22 cellular contexts compared by ENCODE assay signal in the genomic region with DNA sequence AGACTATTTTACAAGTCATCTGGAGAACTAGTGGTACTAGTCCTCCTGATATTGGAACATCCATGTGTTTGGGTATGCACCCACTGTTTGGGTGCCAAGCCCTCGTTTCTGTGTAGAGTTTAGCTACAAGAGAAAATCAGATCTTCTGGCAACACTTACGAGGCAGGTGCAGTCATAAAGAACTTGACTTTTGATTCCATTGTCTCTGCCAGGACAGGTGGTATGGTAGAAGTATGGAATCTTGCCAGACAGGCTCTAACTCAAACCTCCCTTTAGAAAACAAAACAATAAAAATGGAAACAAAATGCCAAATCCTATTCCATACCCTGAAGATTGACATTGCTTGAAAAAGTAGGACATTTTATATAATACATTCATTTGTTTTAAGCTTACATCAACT. TPM values are rescaled to one million over a fixed set of nuclear protein-coding genes. Genes with fewer than 3 reads are reported as not detected.
DNase-seq lines count a peak whose midpoint lies in the region; ATAC-seq and TF ChIP-seq lines count a peak whose summit lies in the region.
"Had no signal": no experiment of that assay in that cellular context is flagged by ENCODE, and none has a peak within 500 bp of the region (broad histone marks: within the 10 kb centered on the region; RNA-seq: fewer than 3 reads in every experiment).

No MANE protein-coding gene starts in this region.

- H3K27ac ChIP-seq in mucosa of rectum (ENCODE audit: low read depth in 2 of 2, low read length in 2 of 2), result peak overlapping the region; percentile 38 to 45
- H3K27ac ChIP-seq: heart left ventricle had no signal

- H3K27me3 ChIP-seq in mucosa of rectum (ENCODE audit: control insufficient read depth in 2 of 2, insufficient read depth in 2 of 2, low read length in 2 of 2), result no peaks in the 10 kb centered on the region

- in situ Hi-C loops in G401 (cut with HindIII; ENCODE audit: low sequenced_read_pairs), result no loop called here

- peak; percentile 62 for DNase-seq in G401 (ENCODE audit: low spot score)
- peak; percentile 70 for DNase-seq in NCI-H2107 treated with DMSO at 0.1 percent for 48 hours (lab: John Stamatoyannopoulos, UW; ENCODE audit: unreplicated experiment)
- DNase-seq in activated naive CD8-positive, alpha-beta T cell treated with anti-CD3 and anti-CD28 coated beads for 36 hours, result no peak
- no peak for DNase-seq in HEK293T (ENCODE audit: extremely low spot score)
- DNase-seq in RKO (ENCODE audit: low spot score), result no peak
- DNase-seq in HCEC 1CT, result no peak
- DNase-seq: activated effector memory CD4-positive, alpha-beta T cell treated with Interleukin-2 at 50 U/mL for 16 hours; Caco-2; effector memory CD4-positive, alpha-beta T cell; heart left ventricle; Kasumi-1; naive thymus-derived CD4-positive, alpha-beta T cell; NCI-H1436 treated with DMSO at 0.1 percent for 48 hours; NCI-H526; right cardiac atrium had no signal

- H3K9me3 ChIP-seq in mucosa of rectum (ENCODE audit: control insufficient read depth in 2 of 2, low read length in 2 of 2), result no peaks in the 10 kb centered on the region
- H3K9me3 ChIP-seq: Caco-2, HAP-1, heart left ventricle had no signal

- H3K27ac Mint-ChIP-seq in activated naive CD8-positive, alpha-beta T cell treated with anti-CD3 and anti-CD28 coated beads for 36 hours, result peak overlapping the region; percentile 9
- H3K27ac Mint-ChIP-seq: activated CD4-positive, alpha-beta T cell treated with anti-CD3 and anti-CD28 coated beads for 36 hours; naive thymus-derived CD4-positive, alpha-beta T cell had no signal

- H3K9me3 Mint-ChIP-seq in activated naive CD8-positive, alpha-beta T cell treated with anti-CD3 and anti-CD28 coated beads for 36 hours, result no peaks in the 10 kb centered on the region
- H3K9me3 Mint-ChIP-seq: naive thymus-derived CD4-positive, alpha-beta T cell; stimulated activated naive CD8-positive, alpha-beta T cell treated with anti-CD3 and anti-CD28 coated beads, Interleukin-15, Interleukin-2, amounts not matched to agents 100 ng/mL and 50 ng/mL, for 24 hours had no signal

- no peaks in the 10 kb centered on the region for H3K27me3 Mint-ChIP-seq in activated naive CD8-positive, alpha-beta T cell treated with anti-CD3 and anti-CD28 coated beads for 36 hours
- H3K27me3 Mint-ChIP-seq: activated CD4-positive, alpha-beta T cell treated with anti-CD3 and anti-CD28 coated beads for 36 hours; stimulated activated naive CD8-positive, alpha-beta T cell treated with anti-CD3 and anti-CD28 coated beads, Interleukin-15, Interleukin-2, amounts not matched to agents 100 ng/mL and 50 ng/mL, for 24 hours had no signal

- H3K4me3 Mint-ChIP-seq in activated naive CD8-positive, alpha-beta T cell treated with anti-CD3 and anti-CD28 coated beads for 36 hours, result no peak overlapping the region
- H3K4me3 Mint-ChIP-seq: activated CD4-positive, alpha-beta T cell treated with anti-CD3 and anti-CD28 coated beads for 36 hours had no signal

- CTCF ChIA-PET in HEK293T (lab: Yijun Ruan, JAX), result no interaction called here

- no peak overlapping the region for H3K9ac ChIP-seq in mucosa of rectum (ENCODE audit: low read depth in 1 of 2, low read length in 2 of 2)

- peaks cover 15% of the 10 kb centered on the region for H3K4me1 Mint-ChIP-seq in activated naive CD8-positive, alpha-beta T cell treated with anti-CD3 and anti-CD28 coated beads for 36 hours

- no peak overlapping the region for H3K4me3 ChIP-seq in mucosa of rectum (ENCODE audit: low read length in 2 of 2)
- H3K4me3 ChIP-seq: HAP-1, heart left ventricle had no signal

- POLR2A ChIA-PET in HEK293T (lab: Yijun Ruan, JAX), result interaction anchor here (1.9 kb wide), 1 partner anchor 49 kb away, joined by 6 read pairs; the partner anchor contains the start of gene SUPT4H1

- H3K36me3 Mint-ChIP-seq in activated naive CD8-positive, alpha-beta T cell treated with anti-CD3 and anti-CD28 coated beads for 36 hours, result peaks cover 2% of the 10 kb centered on the region

- H3K4me1 ChIP-seq in mucosa of rectum (ENCODE audit: control insufficient read depth in 2 of 2, insufficient read depth in 2 of 2, low read length in 2 of 2), result peaks cover 9 to 40% of the 10 kb centered on the region in 2 donors
- H3K4me1 ChIP-seq: heart left ventricle had no signal

- no peaks in the 10 kb centered on the region for H3K36me3 ChIP-seq in mucosa of rectum (ENCODE audit: control insufficient read depth in 2 of 2, insufficient read depth in 2 of 2, low read length in 2 of 2)
- H3K36me3 ChIP-seq: HAP-1, heart left ventricle had no signal

- ATAC-seq in GM21381 (IDR thresholded peaks at IDR 0.05; ENCODE audit: unreplicated experiment), result no peak
- ATAC-seq: heart left ventricle; naive thymus-derived CD4-positive, alpha-beta T cell; Panc1; right cardiac atrium had no signal

TF ChIP-seq in HEK293T, 16 proteins besides CTCF, POLR2A, EP300 and RAD21:
- TF ChIP-seq ZNF384 (IDR thresholded peaks at IDR 0.05), result no peak
- TF ChIP-seq BHLHE40 (IDR thresholded peaks at IDR 0.05; ENCODE audit: borderline replicate concordance), result no peak
- TF ChIP-seq NFRKB (IDR thresholded peaks at IDR 0.05), result no peak
- TF ChIP-seq FOXK2 (IDR thresholded peaks at IDR 0.05), result no peak
- no peak for TF ChIP-seq LEF1 (IDR thresholded peaks at IDR 0.05; ENCODE audit: borderline replicate concordance)
- TF ChIP-seq, protein P1, sequence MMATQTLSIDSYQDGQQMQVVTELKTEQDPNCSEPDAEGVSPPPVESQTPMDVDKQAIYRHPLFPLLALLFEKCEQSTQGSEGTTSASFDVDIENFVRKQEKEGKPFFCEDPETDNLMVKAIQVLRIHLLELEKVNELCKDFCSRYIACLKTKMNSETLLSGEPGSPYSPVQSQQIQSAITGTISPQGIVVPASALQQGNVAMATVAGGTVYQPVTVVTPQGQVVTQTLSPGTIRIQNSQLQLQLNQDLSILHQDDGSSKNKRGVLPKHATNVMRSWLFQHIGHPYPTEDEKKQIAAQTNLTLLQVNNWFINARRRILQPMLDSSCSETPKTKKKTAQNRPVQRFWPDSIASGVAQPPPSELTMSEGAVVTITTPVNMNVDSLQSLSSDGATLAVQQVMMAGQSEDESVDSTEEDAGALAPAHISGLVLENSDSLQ (IDR thresholded peaks at IDR 0.05), result no peak
- TF ChIP-seq FOXA1 (IDR thresholded peaks at IDR 0.05), result no peak
- no peak for TF ChIP-seq ARNT (IDR thresholded peaks at IDR 0.05)
- no peak for TF ChIP-seq FOXM1 (IDR thresholded peaks at IDR 0.05; ENCODE audit: borderline replicate concordance)
- no peak for TF ChIP-seq L3MBTL2 (conservative IDR thresholded peaks at IDR 0.05)
- no peak for TF ChIP-seq ELF4 (IDR thresholded peaks at IDR 0.05)
- no peak for TF ChIP-seq SP1 (IDR thresholded peaks at IDR 0.05)
- TF ChIP-seq CTBP1 (IDR thresholded peaks at IDR 0.05; ENCODE audit: borderline replicate concordance), result no peak
- TF ChIP-seq HDGF (IDR thresholded peaks at IDR 0.05; ENCODE audit: borderline replicate concordance), result no peak
- TF ChIP-seq TARDBP (IDR thresholded peaks at IDR 0.05), result no peak
- TF ChIP-seq SUZ12 (IDR thresholded peaks at IDR 0.05), result no peak

RNA-seq across cellular contexts. Expression of gene RNF43, which starts 16.0 kb away (rescaled TPM):
- not detected in 2 replicates for total RNA-seq in G401 (2014; rRNA removed; shearing (Covaris generic))
- under 1 TPM; 0.41 to 0.48 TPM for total RNA-seq in activated naive CD8-positive, alpha-beta T cell treated with anti-CD3 and anti-CD28 coated beads for 36 hours
- total RNA-seq: osteocyte had no signal

RNA-seq across cellular contexts. Expression of gene SUPT4H1, which starts 49.3 kb away (rescaled TPM):
- total RNA-seq in G401 (2014; rRNA removed; shearing (Covaris generic)), result 58.7 and 73.6 TPM in 2 replicates
- 100 to 1,000 TPM; 136 to 139 TPM for total RNA-seq in activated naive CD8-positive, alpha-beta T cell treated with anti-CD3 and anti-CD28 coated beads for 36 hours

Comparison
In these comparisons a context has a peak if more than half of its experiments do, and no peak if none do; other contexts are left out.
1. DNase-seq: peak in G401 (single experiment) and NCI-H2107 treated with DMSO at 0.1 percent for 48 hours (single experiment); none in activated naive CD8-positive, alpha-beta T cell treated with anti-CD3 and anti-CD28 coated beads for 36 hours (single experiment), HEK293T (single experiment), RKO (single experiment) and HCEC 1CT (single experiment).